ENCODE assay signal across 14 cellular contexts in genomic region chr20:10111144-10111771, GRCh38.
A peak's percentile ranks its signal among the peaks of the same experiment; 100 is the strongest.
DNase-seq lines count a peak whose midpoint lies in the region; ATAC-seq and TF ChIP-seq lines count a peak whose summit lies in the region.
"Had no signal": no experiment of that assay in that cellular context is flagged by ENCODE, and none has a peak within 500 bp of the region (broad histone marks: within the 10 kb centered on the region; RNA-seq: fewer than 3 reads in every experiment).

No MANE protein-coding gene starts in this region.

- no peaks in the 10 kb centered on the region for H3K36me3 Mint-ChIP-seq in nephron progenitor cell (ENCODE audit: low read depth)
- H3K36me3 Mint-ChIP-seq: activated naive CD8-positive, alpha-beta T cell treated with anti-CD3 and anti-CD28 coated beads, Interleukin-2, amount 10 ng/mL, durations not matched to agents 7 days and 5 days had no signal

- DNase-seq in HT-29 (ENCODE audit: low spot score), result peak; percentile 48
- peak; percentile 21 for DNase-seq in NCI-H2107 (lab: John Stamatoyannopoulos, UW)
- DNase-seq in nephron progenitor cell, result no peak
- no peak for DNase-seq in activated CD8-positive, alpha-beta memory T cell treated with anti-CD3 and anti-CD28 coated beads, Interleukin-2, amount 50 U/mL, for 4 hours
- DNase-seq in SK-N-DZ (ENCODE audit: low spot score), result no peak
- DNase-seq: activated naive CD8-positive, alpha-beta T cell treated with anti-CD3 and anti-CD28 coated beads, Interleukin-2, amount 10 ng/mL, durations not matched to agents 7 days and 5 days; GOT3; head of caudate nucleus; left lung; NCI-H526 treated with DMSO at 0.1 percent for 48 hours; stimulated activated naive CD8-positive, alpha-beta T cell treated with anti-CD3 and anti-CD28 coated beads, Interleukin-15, Interleukin-2, amounts not matched to agents 100 U/mL and 50 U/mL, for 24 hours had no signal

- no peak for ATAC-seq in GM18519 (IDR thresholded peaks at IDR 0.05; ENCODE audit: low FRiP score, unreplicated experiment)
- ATAC-seq: left lung; stimulated activated naive CD8-positive, alpha-beta T cell treated with anti-CD3 and anti-CD28 coated beads, Interleukin-15, Interleukin-2, amounts not matched to agents 100 U/mL and 50 U/mL, for 24 hours had no signal

- H3K27me3 Mint-ChIP-seq in nephron progenitor cell (ENCODE audit: low read depth, poor library complexity), result no peaks in the 10 kb centered on the region
- H3K27me3 Mint-ChIP-seq: activated naive CD8-positive, alpha-beta T cell treated with anti-CD3 and anti-CD28 coated beads, Interleukin-2, amount 10 ng/mL, durations not matched to agents 7 days and 5 days had no signal

- TF ChIP-seq CTCF in VCaP (conservative IDR thresholded peaks at IDR 0.05) (no peak), nephron progenitor cell (IDR thresholded peaks at IDR 0.05) (no peak)

- H3K4me3 Mint-ChIP-seq in nephron progenitor cell, result no peak overlapping the region
- H3K4me3 Mint-ChIP-seq: activated naive CD8-positive, alpha-beta T cell treated with anti-CD3 and anti-CD28 coated beads, Interleukin-2, amount 10 ng/mL, durations not matched to agents 7 days and 5 days had no signal

- H3K27ac Mint-ChIP-seq in nephron progenitor cell, result peak overlapping the region; percentile 49
- H3K27ac Mint-ChIP-seq: activated naive CD8-positive, alpha-beta T cell treated with anti-CD3 and anti-CD28 coated beads, Interleukin-2, amount 10 ng/mL, durations not matched to agents 7 days and 5 days had no signal

- peak overlapping the region; percentile 72 for H3K27ac ChIP-seq in VCaP
- H3K27ac ChIP-seq: epithelial cell of prostate, left lung had no signal

- peaks cover 11% of the 10 kb centered on the region for H3K9me3 Mint-ChIP-seq in nephron progenitor cell
- H3K9me3 Mint-ChIP-seq: activated naive CD8-positive, alpha-beta T cell treated with anti-CD3 and anti-CD28 coated beads, Interleukin-2, amount 10 ng/mL, durations not matched to agents 7 days and 5 days had no signal

- peaks cover 15% of the 10 kb centered on the region for H3K4me1 Mint-ChIP-seq in nephron progenitor cell

Comparison
In these comparisons a context has a peak if more than half of its experiments do, and no peak if none do; other contexts are left out.
1. DNase-seq: peak in HT-29 (single experiment) and NCI-H2107 (single experiment); none in nephron progenitor cell (single experiment), activated CD8-positive, alpha-beta memory T cell treated with anti-CD3 and anti-CD28 coated beads, Interleukin-2, amount 50 U/mL, for 4 hours (single experiment) and SK-N-DZ (single experiment).